8 cellular contexts compared by ENCODE assay signal in the genomic region with DNA sequence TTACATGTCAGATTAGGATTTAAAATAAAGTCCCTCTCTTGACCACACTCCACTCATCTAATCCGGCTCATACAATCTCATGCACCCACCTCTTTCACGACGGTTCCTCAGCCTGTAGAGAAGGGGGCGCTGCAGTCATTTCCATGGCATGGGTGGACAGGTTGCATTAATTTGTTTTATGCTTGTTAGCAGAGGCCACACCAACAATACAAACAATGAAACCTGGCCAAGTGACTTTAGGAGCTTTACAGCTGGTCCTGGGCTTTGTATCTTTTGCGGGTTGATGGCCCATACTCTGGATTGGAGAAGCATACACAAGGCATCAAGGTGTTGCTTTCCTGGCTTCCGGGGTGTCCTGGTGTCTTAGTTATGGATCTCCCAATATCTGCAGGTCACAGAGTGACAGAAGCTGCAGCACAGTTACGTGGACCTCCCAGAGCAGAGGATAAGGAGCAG. TPM values are rescaled to one million over a fixed set of nuclear protein-coding genes. Genes with fewer than 3 reads are reported as not detected.
A peak's percentile ranks its signal among the peaks of the same experiment; 100 is the strongest.
DNase-seq lines count a peak whose midpoint lies in the region; ATAC-seq and TF ChIP-seq lines count a peak whose summit lies in the region.

No MANE protein-coding gene starts in this region.

- H3K9me2 ChIP-seq in PC-9 (ENCODE audit: insufficient read depth) = no peaks in the 10 kb centered on the region

- no peaks in the 10 kb centered on the region for H3K79me2 ChIP-seq in PC-9 (ENCODE audit: low read depth)

- H3K4me1 ChIP-seq in PC-9 (replicated peaks; ENCODE audit: insufficient read depth) (peaks cover 5% of the 10 kb centered on the region), tibial artery (no peaks in the 10 kb centered on the region)

- POLR2A ChIA-PET in PC-9 (lab: Charles Lee; ENCODE audit: unreplicated experiment) = no interaction called here

- no peak overlapping the region for H2AFZ ChIP-seq in PC-9

- H3K9me3 ChIP-seq in PC-9 (ENCODE audit: insufficient read depth, low read depth) (no peaks in the 10 kb centered on the region), tibial artery (no peaks in the 10 kb centered on the region)

- H3K27me3 ChIP-seq in PC-9 (ENCODE audit: insufficient read depth, low read depth) (no peaks in the 10 kb centered on the region), tibial artery (peaks cover 0 to 50% of the 10 kb centered on the region in 2 donors)

- no peak overlapping the region for H3K27ac ChIP-seq in PC-9
- H3K27ac ChIP-seq in tibial artery = no peak overlapping the region

- intact Hi-C loops in PC-9 (cut with micrococcal nuclease; ENCODE audit: unreplicated experiment) = loop anchor here (1.0 to 5.0 kb wide), 2 partner anchors 43 to 78 kb away; a partner anchor contains a TSS
- intact Hi-C loops in tibial artery (cut with DNase I; ENCODE audit: low total_unique reads) = no loop called here

- H3K36me3 ChIP-seq in PC-9 (ENCODE audit: low read depth) (no peaks in the 10 kb centered on the region), tibial artery (no peaks in the 10 kb centered on the region)

- BruUV-seq in PC-9 (replicated peaks; lab: Mats Ljungman, UMichigan) = no TSS peak

- H3K4me3 ChIP-seq in PC-9 = no peak overlapping the region
- no peak overlapping the region for H3K4me3 ChIP-seq in fibroblast of villous mesenchyme (ENCODE audit: low read depth, low read length)
- no peak overlapping the region for H3K4me3 ChIP-seq in tibial artery

- peak; percentile 30; the same call in 1 of the 2 replicates for TF ChIP-seq CTCF in GM12874 (IDR thresholded peaks at IDR 0.05; ENCODE audit: insufficient read depth, low read depth, low read length)
- TF ChIP-seq CTCF in PC-9 (conservative IDR thresholded peaks at IDR 0.05) = peak; percentile 84
- peak; percentile 81 for TF ChIP-seq CTCF in fibroblast of villous mesenchyme (IDR thresholded peaks at IDR 0.05; ENCODE audit: insufficient read depth, low read depth, low read length)
- TF ChIP-seq CTCF in tibial artery (IDR thresholded peaks at IDR 0.05) = no peak

- peaks cover 13% of the 10 kb centered on the region; the same call in 1 of the 2 replicates for H3F3A ChIP-seq in PC-9 (ENCODE audit: insufficient read depth, low read depth)

- H4K20me1 ChIP-seq in PC-9 (ENCODE audit: insufficient read depth) = no peaks in the 10 kb centered on the region

- peak; percentile 55 for DNase-seq in AG08395 (ENCODE audit: low spot score)
- peak; percentile 59 to 61 for DNase-seq in PC-9
- peak; percentile 77 for DNase-seq in fibroblast of villous mesenchyme (ENCODE audit: low read depth)
- no peak for DNase-seq in tibial artery
- DNase-seq in cerebellum (ENCODE audit: low spot score) = no peak
- DNase-seq in NCI-H2029 treated with DMSO at 0.1 percent for 48 hours (lab: John Stamatoyannopoulos, UW) = no peak

- no peak overlapping the region for H3K4me2 ChIP-seq in PC-9

- CTCF ChIA-PET in PC-9 (lab: Charles Lee) = interaction anchor here (0.7 to 0.8 kb wide), 2 partner anchors 46 to 78 kb away, joined by 3 read pairs; no protein-coding TSS in a partner anchor

- no peak for ATAC-seq in HG03280 (IDR thresholded peaks at IDR 0.05; ENCODE audit: unreplicated experiment)

RNA-seq across cellular contexts. Expression of a gene that starts 9.7 kb away (rescaled TPM):
- total RNA-seq in PC-9 (2021) = 103 and 118 TPM in 2 replicates
- 61.3 and 87.0 TPM in 2 replicates for total RNA-seq in fibroblast of villous mesenchyme
- total RNA-seq in cerebellum = 28.9 TPM

RNA-seq across cellular contexts. Expression of a gene that starts 14.1 kb away (rescaled TPM):
- not detected in 2 replicates for total RNA-seq in PC-9 (2021)
- total RNA-seq in fibroblast of villous mesenchyme = not detected in 2 replicates
- total RNA-seq in cerebellum = not detected

RNA-seq across cellular contexts. Expression of a gene that starts 42.9 kb away (rescaled TPM):
- total RNA-seq in PC-9 (2021) = 56.5 and 57.4 TPM in 2 replicates
- 2.6 and 6.4 TPM in 2 replicates for total RNA-seq in fibroblast of villous mesenchyme
- total RNA-seq in cerebellum = 8.5 TPM

RNA-seq across cellular contexts. Expression of a gene that starts 46.1 kb away (rescaled TPM):
- total RNA-seq in PC-9 (2021) (99.4 and 100.0 TPM in 2 replicates), fibroblast of villous mesenchyme (104 and 120 TPM in 2 replicates), cerebellum (45.6 TPM)

Comparison
In these comparisons a context has a peak if more than half of its experiments do, and no peak if none do; other contexts are left out.
1. DNase-seq: peak in AG08395 (single experiment), PC-9 (2 of 2) and fibroblast of villous mesenchyme (single experiment); none in tibial artery (0 of 2), cerebellum (single experiment) and NCI-H2029 treated with DMSO at 0.1 percent for 48 hours (single experiment).
2. CTCF ChIP-seq: peak in GM12874 (single experiment), PC-9 (single experiment) and fibroblast of villous mesenchyme (single experiment); none in tibial artery (0 of 2).